Comparison of ENCODE assay signal across 18 cellular contexts in genomic region chr2:156190532-156190931, GRCh38.
"Had no signal": no experiment of that assay in that cellular context is flagged by ENCODE, and none has a peak within 500 bp of the region (broad histone marks: within the 10 kb centered on the region; RNA-seq: fewer than 3 reads in every experiment).

No MANE protein-coding gene starts in this region.

- ATAC-seq: activated CD8-positive, alpha-beta T cell treated with anti-CD3 and anti-CD28 coated beads, Interleukin-2, amount 10 ng/mL, durations not matched to agents 7 days and 5 days; activated T-helper 17 cell treated with anti-CD3 and anti-CD28 coated beads, Interleukin-2, amount 50 U/mL, for 72 hours; heart left ventricle; left ventricle myocardium superior; stimulated activated effector memory CD8-positive, alpha-beta T cell treated with anti-CD3 and anti-CD28 coated beads, Interleukin-12 subunit alpha, Interleukin-12 subunit beta, amount 100 ng/mL, for 72 hours had no signal

- H3K36me3 ChIP-seq: heart left ventricle, tibial artery, vagina had no signal

- H3K27me3 ChIP-seq: heart left ventricle, tibial artery, vagina had no signal

- H3K4me1 ChIP-seq: tibial artery, vagina had no signal

- DNase-seq: activated CD4-positive, alpha-beta T cell treated with anti-CD3 and anti-CD28 coated beads for 1 hour; activated CD8-positive, alpha-beta T cell treated with anti-CD3 and anti-CD28 coated beads, Interleukin-2, amount 10 ng/mL, durations not matched to agents 7 days and 5 days; activated naive CD4-positive, alpha-beta T cell treated with anti-CD3 and anti-CD28 coated beads for 36 hours; effector CD8-positive, alpha-beta T cell; heart left ventricle; islet precursor cell; left ventricle myocardium superior; mesenchymal stem cell; retina; T1000; tibial artery had no signal

- H3K9me3 ChIP-seq: heart left ventricle, tibial artery, vagina had no signal

- FAIRE-seq: astrocyte, frontal cortex had no signal

- H3K27ac ChIP-seq: coronary artery, heart left ventricle, tibial artery, vagina had no signal

- H3K4me3 ChIP-seq: coronary artery, heart left ventricle, smooth muscle cell, tibial artery, vagina had no signal
